ENCODE assay signal across 5 cellular contexts in genomic region chr19:43349813-43350212, GRCh38. TPM values are rescaled to one million over a fixed set of nuclear protein-coding genes. Genes with fewer than 3 reads are reported as not detected.
"Had no signal": no experiment of that assay in that cellular context is flagged by ENCODE, and none has a peak within 500 bp of the region (broad histone marks: within the 10 kb centered on the region; RNA-seq: fewer than 3 reads in every experiment).

No MANE protein-coding gene starts in this region.

RNA-seq across cellular contexts. Expression of gene CD177, which starts 3.7 kb away (rescaled TPM):
- total RNA-seq: NCI-H460, OCI-LY7, RPMI7951, SJCRH30, SK-MEL-5 had no signal
